Comparison of ENCODE assay signal across 16 cellular contexts in genomic region chr20:47118201-47118600, GRCh38.
DNase-seq lines count a peak whose midpoint lies in the region; ATAC-seq, FAIRE-seq and TF ChIP-seq lines count a peak whose summit lies in the region.
"Had no signal": no experiment of that assay in that cellular context is flagged by ENCODE, and none has a peak within 500 bp of the region (broad histone marks: within the 10 kb centered on the region; RNA-seq: fewer than 3 reads in every experiment).

No MANE protein-coding gene starts in this region.

- peak; percentile 46 for DNase-seq in M059J (ENCODE audit: low read depth)
- DNase-seq in fibroblast of lung (ENCODE audit: low read depth in 2 of 2): peak; percentile 26 to 32
- DNase-seq in neuronal stem cell (ENCODE audit: low spot score): peak; percentile 41
- DNase-seq in urothelium cell line (ENCODE audit: low spot score): no peak
- no peak for DNase-seq in NCI-H748 treated with DMSO at 0.1 percent for 48 hours (lab: John Stamatoyannopoulos, UW)
- DNase-seq in 8988T: no peak
- DNase-seq: activated CD4-positive, alpha-beta T cell treated with anti-CD3 and anti-CD28 coated beads for 4 hours; central memory CD4-positive, alpha-beta T cell; DMS53; mucosa of descending colon; NCI-H1048; posterior cingulate gyrus; T-helper 2 cell; upper lobe of left lung had no signal

- no peak overlapping the region for H2BK15ac ChIP-seq in neuronal stem cell (ENCODE audit: low read length)

- H4K8ac ChIP-seq in neuronal stem cell (ENCODE audit: low read depth, low read length): no peak overlapping the region

- no peak overlapping the region for H3K4me3 ChIP-seq in fibroblast of lung (replicated peaks in 1 of 4; ENCODE audit: control extremely low read depth in 1 of 4, insufficient read depth in 1 of 4, low read depth in 3 of 4, low read length in 4 of 4)
- no peak overlapping the region for H3K4me3 ChIP-seq in neuronal stem cell (ENCODE audit: low read length in 2 of 2)
- H3K4me3 ChIP-seq: mucosa of descending colon, upper lobe of left lung had no signal

- H3K4me2 ChIP-seq in fibroblast of lung (ENCODE audit: extremely low read depth, insufficient read depth, low read length): peak overlapping the region; percentile 11
- no peak overlapping the region for H3K4me2 ChIP-seq in neuronal stem cell (ENCODE audit: insufficient read depth, low read length, poor library complexity, severe bottlenecking)

- H2AFZ ChIP-seq in fibroblast of lung (ENCODE audit: low read length) (no peak overlapping the region), neuronal stem cell (ENCODE audit: low read length) (no peak overlapping the region)

- no peak overlapping the region for H3K23ac ChIP-seq in neuronal stem cell (ENCODE audit: low read depth, low read length, poor library complexity)

- H3K79me1 ChIP-seq in neuronal stem cell (ENCODE audit: low read depth, low read length): no peaks in the 10 kb centered on the region

- H3K9ac ChIP-seq in fibroblast of lung (ENCODE audit: insufficient read depth, low read length) (no peak overlapping the region), neuronal stem cell (ENCODE audit: low read depth, low read length, poor library complexity) (no peak overlapping the region)

- H2BK120ac ChIP-seq in neuronal stem cell (ENCODE audit: low read depth, low read length): no peak overlapping the region

- no peak overlapping the region for H3K18ac ChIP-seq in neuronal stem cell (ENCODE audit: low read length)

- no peak overlapping the region for H4K91ac ChIP-seq in neuronal stem cell (ENCODE audit: low read depth, low read length, poor library complexity)

- TF ChIP-seq CTCF in fibroblast of lung (conservative IDR thresholded peaks at IDR 0.05 in 1 of 2, IDR thresholded peaks at IDR 0.05 in 1 of 2; ENCODE audit: low read depth in 1 of 2, low read length in 2 of 2): no peak

- peak; percentile 68 for FAIRE-seq in urothelium cell line (lab: Jason Lieb, UNC)
- FAIRE-seq: keratinocyte had no signal

- no peak overlapping the region for H3K14ac ChIP-seq in neuronal stem cell (ENCODE audit: low read length)

- no peak overlapping the region for H3K4ac ChIP-seq in neuronal stem cell (ENCODE audit: low read length)

- no CpG with 5 or more reads among the region's 4 CpGs for WGBS in neuronal stem cell (ENCODE audit: extremely low coverage in 2 of 2, insufficient read length in 2 of 2, insufficient replicate concordance in 1 of 2), 2 donors

- H3K9me3 ChIP-seq in fibroblast of lung (ENCODE audit: control insufficient read depth, insufficient read depth, low read depth, low read length): no peaks in the 10 kb centered on the region
- H3K9me3 ChIP-seq in neuronal stem cell (replicated peaks in 1 of 2; ENCODE audit: control insufficient read depth in 2 of 2, insufficient read depth in 1 of 2, low read depth in 1 of 2, low read length in 2 of 2): no peaks in the 10 kb centered on the region
- H3K9me3 ChIP-seq: mucosa of descending colon, upper lobe of left lung had no signal

- no peak for ATAC-seq in GM19324 (IDR thresholded peaks at IDR 0.05; ENCODE audit: low FRiP score, unreplicated experiment)
- ATAC-seq: mucosa of descending colon had no signal

- peaks cover 3% of the 10 kb centered on the region for H3K4me1 ChIP-seq in fibroblast of lung (ENCODE audit: control insufficient read depth, extremely low read depth, insufficient read depth, low read length)
- H3K4me1 ChIP-seq in neuronal stem cell (ENCODE audit: control insufficient read depth in 2 of 2, insufficient read depth in 1 of 2, low read depth in 1 of 2, low read length in 2 of 2): peaks cover 0 to 14% of the 10 kb centered on the region in 2 donors

- no peak overlapping the region for H2BK5ac ChIP-seq in neuronal stem cell (ENCODE audit: low read length)

- H3K79me2 ChIP-seq in fibroblast of lung (ENCODE audit: control insufficient read depth, insufficient read depth, low read length): no peaks in the 10 kb centered on the region

- H3K27ac ChIP-seq in fibroblast of lung (ENCODE audit: insufficient read depth, low read length): no peak overlapping the region
- H3K27ac ChIP-seq in neuronal stem cell (replicated peaks; ENCODE audit: low read length): peak overlapping the region; percentile 71

- H2BK12ac ChIP-seq in neuronal stem cell (ENCODE audit: low read length): no peak overlapping the region

- no peaks in the 10 kb centered on the region for H4K20me1 ChIP-seq in fibroblast of lung (ENCODE audit: control insufficient read depth, extremely low read depth, insufficient read depth, low read length)

- H3K27me3 ChIP-seq in fibroblast of lung (ENCODE audit: control insufficient read depth, insufficient read depth, low read length): no peaks in the 10 kb centered on the region
- peaks cover 0 to 23% (median 0%) of the 10 kb centered on the region in 3 experiments for H3K27me3 ChIP-seq in neuronal stem cell (ENCODE audit: control insufficient read depth in 3 of 3, insufficient read depth in 3 of 3, low read depth in 1 of 3, low read length in 3 of 3)
- H3K27me3 ChIP-seq: upper lobe of left lung had no signal

- no peak overlapping the region for H2AK5ac ChIP-seq in neuronal stem cell (ENCODE audit: low read depth, low read length)

- H3K36me3 ChIP-seq in fibroblast of lung (ENCODE audit: control insufficient read depth, insufficient read depth, low read length): no peaks in the 10 kb centered on the region
- H3K36me3 ChIP-seq in neuronal stem cell (replicated peaks in 1 of 2; ENCODE audit: control insufficient read depth in 2 of 2, insufficient read depth in 2 of 2, low read length in 2 of 2): no peaks in the 10 kb centered on the region
- H3K36me3 ChIP-seq: upper lobe of left lung had no signal

Comparison
In these comparisons a context has a peak if more than half of its experiments do, and no peak if none do; other contexts are left out.
1. DNase-seq: peak in M059J (single experiment), fibroblast of lung (2 of 2) and neuronal stem cell (single experiment); none in urothelium cell line (single experiment), NCI-H748 treated with DMSO at 0.1 percent for 48 hours (single experiment) and 8988T (single experiment).